In genomic region chr3:32780735-32781210, GRCh38 we compare ENCODE assay signal across 8 cellular contexts. TPM values are rescaled to one million over a fixed set of nuclear protein-coding genes. Genes with fewer than 3 reads are reported as not detected.
A peak's percentile ranks its signal among the peaks of the same experiment; 100 is the strongest.
DNase-seq lines count a peak whose midpoint lies in the region; ATAC-seq and TF ChIP-seq lines count a peak whose summit lies in the region.

No MANE protein-coding gene starts in this region.

- H3K36me3 Mint-ChIP-seq in brain = peaks cover 6% of the 10 kb centered on the region

- peak; percentile 10 for DNase-seq in stimulated activated CD4-positive, alpha-beta T cell treated with anti-CD3 and anti-CD28 coated beads, Interleukin-12 subunit alpha, Interleukin-12 subunit beta, amount 100 ng/mL, for 4 hours
- DNase-seq in stimulated activated CD4-positive, alpha-beta T cell treated with anti-CD3 and anti-CD28 coated beads, Interleukin-1b, Interleukin-23, amount 100 ng/mL, for 48 hours = no peak
- DNase-seq in NCI-H526 (lab: John Stamatoyannopoulos, UW) (peak; percentile 58 to 85), iPS-NIHi7 (ENCODE audit: extremely low spot score) (peak; percentile 81), smooth muscle cell of the brain vasculature (ENCODE audit: low read depth, low spot score) (peak; percentile 3), NOMO-1 treated with DMSO at 0.1 percent for 48 hours (lab: John Stamatoyannopoulos, UW; ENCODE audit: unreplicated experiment) (no peak)

- H3K4me1 Mint-ChIP-seq in brain = peaks cover 18% of the 10 kb centered on the region

- peak; percentile 35 for ATAC-seq in HG02798 (IDR thresholded peaks at IDR 0.05; ENCODE audit: poor library complexity, unreplicated experiment)

- H3K4me3 Mint-ChIP-seq in brain = peak overlapping the region; percentile 90 to 95 (median 92)

- TF ChIP-seq CTCF in brain (conservative IDR thresholded peaks at IDR 0.05) = no peak

- H3K27me3 Mint-ChIP-seq in brain = peaks cover 17% of the 10 kb centered on the region

- H3K9me3 Mint-ChIP-seq in brain = no peaks in the 10 kb centered on the region

- peak overlapping the region; percentile 28 to 91 (median 86) for H3K27ac Mint-ChIP-seq in brain

RNA-seq across cellular contexts. Expression of gene TRIM71, which starts 37.0 kb away (rescaled TPM):
- polyA plus RNA-seq in brain (ENCODE audit: insufficient read depth, low read depth, low replicate concordance) = 0.10 TPM

Comparison
In these comparisons a context has a peak if more than half of its experiments do, and no peak if none do; other contexts are left out.
1. DNase-seq: peak in stimulated activated CD4-positive, alpha-beta T cell treated with anti-CD3 and anti-CD28 coated beads, Interleukin-12 subunit alpha, Interleukin-12 subunit beta, amount 100 ng/mL, for 4 hours (single experiment), NCI-H526 (2 of 2), iPS-NIHi7 (single experiment) and smooth muscle cell of the brain vasculature (single experiment); none in stimulated activated CD4-positive, alpha-beta T cell treated with anti-CD3 and anti-CD28 coated beads, Interleukin-1b, Interleukin-23, amount 100 ng/mL, for 48 hours (single experiment) and NOMO-1 treated with DMSO at 0.1 percent for 48 hours (single experiment).